ENCODE assay signal across 1 cellular context in genomic region chr2:72913531-72914225, GRCh38.
TF ChIP-seq lines count a peak whose summit lies in the region.

No MANE protein-coding gene starts in this region.

TF ChIP-seq in H1, 55 proteins besides CTCF, POLR2A, EP300 and RAD21:
- TF ChIP-seq SIN3A (conservative IDR thresholded peaks at IDR 0.05 in 1 of 2, IDR thresholded peaks at IDR 0.05 in 1 of 2; ENCODE audit: low read depth in 1 of 2, low read length in 2 of 2) (no peak), TCF12 (IDR thresholded peaks at IDR 0.05; ENCODE audit: low read depth, low read length) (no peak), CHD7 (IDR thresholded peaks at IDR 0.05; ENCODE audit: insufficient replicate concordance, low read length) (no peak), NANOG (IDR thresholded peaks at IDR 0.05; ENCODE audit: insufficient read depth, low read depth, low read length, poor library complexity, severe bottlenecking) (no peak), SIRT6 (IDR thresholded peaks at IDR 0.05; ENCODE audit: low read length) (no peak), SUZ12 (IDR thresholded peaks at IDR 0.05; ENCODE audit: low read length) (peak; percentile 60)
